Comparison of ENCODE assay signal across 16 cellular contexts in the genomic region with DNA sequence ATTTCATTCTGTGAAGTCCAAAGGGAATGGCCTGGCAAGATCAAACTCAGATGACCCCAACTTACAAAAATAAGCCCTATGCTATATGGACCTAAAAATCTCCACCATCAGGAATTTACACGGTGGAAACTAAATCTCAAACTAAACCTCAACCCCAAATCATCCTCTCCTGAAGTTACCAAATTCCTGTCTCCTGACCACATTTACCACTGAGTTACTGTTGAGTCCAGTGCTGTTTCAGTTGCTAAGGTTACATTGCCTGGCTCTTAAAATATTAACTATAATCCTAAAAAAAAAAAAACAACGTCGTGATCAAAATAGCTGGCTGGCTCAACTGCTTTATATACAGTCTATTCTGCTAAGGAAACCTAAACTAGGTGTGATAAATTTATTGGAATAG.
DNase-seq lines count a peak whose midpoint lies in the region; ATAC-seq and TF ChIP-seq lines count a peak whose summit lies in the region.
"Had no signal": no experiment of that assay in that cellular context is flagged by ENCODE, and none has a peak within 500 bp of the region (broad histone marks: within the 10 kb centered on the region; RNA-seq: fewer than 3 reads in every experiment).

No MANE protein-coding gene starts in this region.

- H3K9ac ChIP-seq in mesenchymal stem cell (ENCODE audit: low read length): peak overlapping the region; percentile 72

- no peak overlapping the region for H2AK5ac ChIP-seq in mesenchymal stem cell (ENCODE audit: low read length, severe bottlenecking)

- no peak overlapping the region for H2BK12ac ChIP-seq in mesenchymal stem cell (ENCODE audit: low read length in 2 of 2)

- H2BK5ac ChIP-seq in mesenchymal stem cell (ENCODE audit: low read depth, low read length, poor library complexity, severe bottlenecking): no peak overlapping the region

- H3K4me1 ChIP-seq in mesenchymal stem cell (ENCODE audit: control insufficient read depth, insufficient read depth, low read depth, low read length): no peaks in the 10 kb centered on the region
- H3K4me1 ChIP-seq: SJSA1 had no signal

- H4K91ac ChIP-seq in mesenchymal stem cell (ENCODE audit: low read length): no peak overlapping the region

- H3K79me1 ChIP-seq in mesenchymal stem cell (replicated peaks; ENCODE audit: low read length, poor library complexity, severe bottlenecking): no peaks in the 10 kb centered on the region

- peak overlapping the region; percentile 93 for H3K27ac Mint-ChIP-seq in chondrocyte (ENCODE audit: unreplicated experiment)
- H3K27ac Mint-ChIP-seq: activated CD8-positive, alpha-beta T cell treated with anti-CD3 and anti-CD28 coated beads for 36 hours; activated naive CD8-positive, alpha-beta T cell treated with anti-CD3 and anti-CD28 coated beads, Interleukin-2, amount 50 U/mL, for 24 hours; activated T-helper 1 cell treated with anti-CD3 and anti-CD28 coated beads, Interleukin-12 subunit alpha, Interleukin-12 subunit beta, Interleukin-2, Interleukin-4 antibody, amounts not matched to agents 30 ng/mL and 10 ng/mL and 1 ng/mL, durations not matched to agents 14 hours and 24 hours and 36 hours; naive B cell had no signal

- no peak overlapping the region for H3K14ac ChIP-seq in mesenchymal stem cell (ENCODE audit: low read length in 2 of 2)

- H3K4me3 Mint-ChIP-seq in chondrocyte (ENCODE audit: unreplicated experiment): no peak overlapping the region
- H3K4me3 Mint-ChIP-seq: activated CD8-positive, alpha-beta T cell treated with anti-CD3 and anti-CD28 coated beads for 36 hours; activated naive CD8-positive, alpha-beta T cell treated with anti-CD3 and anti-CD28 coated beads, Interleukin-2, amount 50 U/mL, for 24 hours; activated T-helper 1 cell treated with anti-CD3 and anti-CD28 coated beads, Interleukin-12 subunit alpha, Interleukin-12 subunit beta, Interleukin-2, Interleukin-4 antibody, amounts not matched to agents 30 ng/mL and 10 ng/mL and 1 ng/mL, durations not matched to agents 14 hours and 24 hours and 36 hours had no signal

- no peak overlapping the region for H3K4me2 ChIP-seq in mesenchymal stem cell (ENCODE audit: low read length, poor library complexity, severe bottlenecking)

- no peak for TF ChIP-seq CTCF in chondrocyte (IDR thresholded peaks at IDR 0.05)

- no peak overlapping the region for H3K27ac ChIP-seq in mesenchymal stem cell (ENCODE audit: low read length, poor library complexity, severe bottlenecking)
- H3K27ac ChIP-seq: SJSA1 had no signal

- H2BK120ac ChIP-seq in mesenchymal stem cell (ENCODE audit: low read depth, low read length): no peak overlapping the region

- peaks cover 2% of the 10 kb centered on the region for H3K27me3 Mint-ChIP-seq in chondrocyte (ENCODE audit: low read depth)
- H3K27me3 Mint-ChIP-seq: activated CD8-positive, alpha-beta T cell treated with anti-CD3 and anti-CD28 coated beads for 36 hours; activated naive CD8-positive, alpha-beta T cell treated with anti-CD3 and anti-CD28 coated beads, Interleukin-2, amount 50 U/mL, for 24 hours; naive B cell had no signal

- no peaks in the 10 kb centered on the region for H3K27me3 ChIP-seq in mesenchymal stem cell (ENCODE audit: control insufficient read depth in 1 of 2, insufficient read depth in 1 of 2, low read length in 2 of 2)

- H3K4me3 ChIP-seq in mesenchymal stem cell (ENCODE audit: insufficient read depth in 1 of 2, low read depth in 1 of 2, low read length in 2 of 2): no peak overlapping the region
- H3K4me3 ChIP-seq: SJSA1 had no signal

- no peak overlapping the region for H4K8ac ChIP-seq in mesenchymal stem cell (ENCODE audit: low read length)

- no peak overlapping the region for H2BK15ac ChIP-seq in mesenchymal stem cell (ENCODE audit: low read depth, poor library complexity, severe bottlenecking)

- H2AFZ ChIP-seq in mesenchymal stem cell (ENCODE audit: low read depth, low read length): no peak overlapping the region

- ATAC-seq in HG03354 (IDR thresholded peaks at IDR 0.05; ENCODE audit: poor library complexity, severe bottlenecking, unreplicated experiment): no peak
- no peak for ATAC-seq in HG03571 (IDR thresholded peaks at IDR 0.05; ENCODE audit: unreplicated experiment)
- ATAC-seq: activated CD8-positive, alpha-beta T cell treated with anti-CD3 and anti-CD28 coated beads for 36 hours; activated naive CD8-positive, alpha-beta T cell treated with anti-CD3 and anti-CD28 coated beads, Interleukin-2, amount 50 U/mL, for 24 hours; HCT116 had no signal

- H3K18ac ChIP-seq in mesenchymal stem cell (ENCODE audit: low read depth in 1 of 2, low read length in 2 of 2): no peak overlapping the region

- peaks cover 14% of the 10 kb centered on the region for H3K4me1 Mint-ChIP-seq in chondrocyte (ENCODE audit: low read depth)
- H3K4me1 Mint-ChIP-seq: activated naive CD8-positive, alpha-beta T cell treated with anti-CD3 and anti-CD28 coated beads, Interleukin-2, amount 50 U/mL, for 24 hours; naive B cell had no signal

- no peak overlapping the region for H3K23ac ChIP-seq in mesenchymal stem cell (ENCODE audit: low read length in 2 of 2)

- H3K9me3 ChIP-seq in mesenchymal stem cell (ENCODE audit: control insufficient read depth, low read length): no peaks in the 10 kb centered on the region
- H3K9me3 ChIP-seq: SJSA1 had no signal

- DNase-seq in AG08395 (ENCODE audit: low spot score): peak; percentile 80
- DNase-seq in HT1080 (ENCODE audit: low read depth): peak; percentile 23
- no peak for DNase-seq in chondrocyte (ENCODE audit: low spot score)
- peak; percentile 58 for DNase-seq in mesenchymal stem cell
- DNase-seq in Ammon's horn (ENCODE audit: low spot score): no peak
- no peak for DNase-seq in globus pallidus (ENCODE audit: low spot score)
- DNase-seq: activated CD8-positive, alpha-beta T cell treated with anti-CD3 and anti-CD28 coated beads for 36 hours; activated naive CD8-positive, alpha-beta T cell treated with anti-CD3 and anti-CD28 coated beads, Interleukin-2, amount 50 U/mL, for 24 hours; cortex of kidney; naive B cell; stimulated activated CD4-positive, alpha-beta T cell treated with anti-CD3 and anti-CD28 coated beads, Interleukin-2, amount 100 ng/mL, for 24 hours had no signal

- no peaks in the 10 kb centered on the region for H3K9me3 Mint-ChIP-seq in chondrocyte (ENCODE audit: low read depth)

- no peaks in the 10 kb centered on the region for H3K36me3 ChIP-seq in mesenchymal stem cell (ENCODE audit: control insufficient read depth in 1 of 2, insufficient read depth in 2 of 2, low read depth in 1 of 2, low read length in 2 of 2)
- H3K36me3 ChIP-seq: SJSA1 had no signal

- H3K4ac ChIP-seq in mesenchymal stem cell (ENCODE audit: low read depth in 1 of 2, low read length in 2 of 2): no peak overlapping the region

- 85% methylated on average over 1 of the region's 3 CpGs for WGBS in mesenchymal stem cell

- H3K36me3 Mint-ChIP-seq in chondrocyte (ENCODE audit: low read depth): peaks cover 1% of the 10 kb centered on the region
- H3K36me3 Mint-ChIP-seq: naive B cell had no signal

Comparison
In these comparisons a context has a peak if more than half of its experiments do, and no peak if none do; other contexts are left out.
1. DNase-seq: peak in AG08395 (single experiment), HT1080 (single experiment) and mesenchymal stem cell (single experiment); none in chondrocyte (single experiment), Ammon's horn (single experiment) and globus pallidus (single experiment).